In genomic region chr5:151141535-151141934, GRCh38 we compare ENCODE assay signal across 8 cellular contexts. TPM values are rescaled to one million over a fixed set of nuclear protein-coding genes. Genes with fewer than 3 reads are reported as not detected.
DNase-seq lines count a peak whose midpoint lies in the region; ATAC-seq and TF ChIP-seq lines count a peak whose summit lies in the region.

No MANE protein-coding gene starts in this region.

- H3K27ac ChIP-seq in MM.1S (ENCODE audit: low read length), result peak overlapping the region; percentile 86
- peak overlapping the region; percentile 49 for H3K27ac ChIP-seq in muscle layer of duodenum (ENCODE audit: low read length)

- H3K27me3 Mint-ChIP-seq in activated naive CD8-positive, alpha-beta T cell treated with anti-CD3 and anti-CD28 coated beads, Interleukin-2, amount 10 ng/mL, durations not matched to agents 7 days and 5 days, result no peaks in the 10 kb centered on the region

- H2AFZ ChIP-seq in MM.1S (ENCODE audit: low read length), result no peak overlapping the region

- POLR2A ChIA-PET in activated naive CD8-positive, alpha-beta T cell treated with anti-CD3 and anti-CD28 coated beads, Interleukin-2, amount 10 ng/mL, durations not matched to agents 7 days and 5 days (lab: Charles Lee), result interaction anchor here (0.7 to 4.7 kb wide), 9 partner anchors 10 to 111 kb away, joined by 3 to 36 read pairs (median 6); partner anchors contain the start of genes ANXA6 and GM2A

- H3K9me2 ChIP-seq in MM.1S (replicated peaks; ENCODE audit: insufficient read depth, low read length), result no peaks in the 10 kb centered on the region

- H3K36me3 ChIP-seq in MM.1S (replicated peaks; ENCODE audit: insufficient read depth, low read length) (peaks cover 16% of the 10 kb centered on the region), muscle layer of duodenum (ENCODE audit: control insufficient read depth in 1 of 2, insufficient read depth in 2 of 2, low read length in 2 of 2) (peaks cover 37 to 60% of the 10 kb centered on the region in 2 donors)

- H3K79me2 ChIP-seq in MM.1S (ENCODE audit: low read length), result peaks cover 100% of the 10 kb centered on the region

- no peaks in the 10 kb centered on the region for H4K20me1 ChIP-seq in MM.1S (ENCODE audit: insufficient read depth, low read length)

- peak overlapping the region; percentile 77 for H3K4me3 Mint-ChIP-seq in activated naive CD8-positive, alpha-beta T cell treated with anti-CD3 and anti-CD28 coated beads, Interleukin-2, amount 10 ng/mL, durations not matched to agents 7 days and 5 days

- peaks cover 88% of the 10 kb centered on the region for H3K4me1 ChIP-seq in MM.1S (ENCODE audit: low read length)
- peaks cover 12 to 50% of the 10 kb centered on the region in 2 donors for H3K4me1 ChIP-seq in muscle layer of duodenum (ENCODE audit: control insufficient read depth in 1 of 2, insufficient read depth in 2 of 2, low read length in 2 of 2)

- H3K4me2 ChIP-seq in MM.1S (ENCODE audit: low read depth, low read length), result peak overlapping the region; percentile 97

- no peaks in the 10 kb centered on the region for H3K27me3 ChIP-seq in MM.1S (replicated peaks; ENCODE audit: insufficient read depth, low read length)
- no peaks in the 10 kb centered on the region for H3K27me3 ChIP-seq in muscle layer of duodenum (ENCODE audit: low read depth, low read length)

- no peaks in the 10 kb centered on the region for H3K9me3 Mint-ChIP-seq in activated naive CD8-positive, alpha-beta T cell treated with anti-CD3 and anti-CD28 coated beads, Interleukin-2, amount 10 ng/mL, durations not matched to agents 7 days and 5 days

- H3K27ac Mint-ChIP-seq in activated naive CD8-positive, alpha-beta T cell treated with anti-CD3 and anti-CD28 coated beads, Interleukin-2, amount 10 ng/mL, durations not matched to agents 7 days and 5 days, result peak overlapping the region; percentile 84

- peaks cover 31% of the 10 kb centered on the region for H3F3A ChIP-seq in MM.1S (ENCODE audit: insufficient read depth, low read length)

- peak; percentile 49 for DNase-seq in ELF-1 (ENCODE audit: low read depth, low spot score)
- DNase-seq in MM.1S, result peak; percentile 97
- DNase-seq in activated naive CD8-positive, alpha-beta T cell treated with anti-CD3 and anti-CD28 coated beads, Interleukin-2, amount 10 ng/mL, durations not matched to agents 7 days and 5 days, result no peak
- DNase-seq in DMS114 treated with DMSO at 0.1 percent for 48 hours (lab: John Stamatoyannopoulos, UW; ENCODE audit: unreplicated experiment), result no peak
- DNase-seq in NCI-H446 treated with DMSO at 0.1 percent for 48 hours (lab: John Stamatoyannopoulos, UW), result no peak
- no peak for DNase-seq in anterior cingulate cortex (lab: John Stamatoyannopoulos, UW)

- H3K9me3 ChIP-seq in MM.1S (replicated peaks; ENCODE audit: insufficient read depth, low read length) (no peaks in the 10 kb centered on the region), muscle layer of duodenum (ENCODE audit: control insufficient read depth in 1 of 2, low read length in 2 of 2) (no peaks in the 10 kb centered on the region)

- no peak for TF ChIP-seq CTCF in MM.1S (IDR thresholded peaks at IDR 0.05; ENCODE audit: low read length)

- peak overlapping the region; percentile 75 for H3K4me3 ChIP-seq in MM.1S (ENCODE audit: low read length)
- peak overlapping the region in 1 of 2 donors; percentile 12 for H3K4me3 ChIP-seq in muscle layer of duodenum (ENCODE audit: low read depth in 1 of 2, low read length in 2 of 2)

- H3K36me3 Mint-ChIP-seq in activated naive CD8-positive, alpha-beta T cell treated with anti-CD3 and anti-CD28 coated beads, Interleukin-2, amount 10 ng/mL, durations not matched to agents 7 days and 5 days, result peaks cover 58% of the 10 kb centered on the region

- peak overlapping the region; percentile 93 for H3K9ac ChIP-seq in MM.1S (ENCODE audit: low read length)

- ATAC-seq in GM21576 (IDR thresholded peaks at IDR 0.05; ENCODE audit: unreplicated experiment), result peak; percentile 90
- ATAC-seq in activated naive CD8-positive, alpha-beta T cell treated with anti-CD3 and anti-CD28 coated beads, Interleukin-2, amount 10 ng/mL, durations not matched to agents 7 days and 5 days (ENCODE audit: low read depth), result peak; percentile 92

- peaks cover 83% of the 10 kb centered on the region for H3K4me1 Mint-ChIP-seq in activated naive CD8-positive, alpha-beta T cell treated with anti-CD3 and anti-CD28 coated beads, Interleukin-2, amount 10 ng/mL, durations not matched to agents 7 days and 5 days

RNA-seq across cellular contexts. Expression of gene ANXA6, which starts 16.0 kb away (rescaled TPM):
- 100 to 1,000 TPM; 518 to 538 TPM for total RNA-seq in activated naive CD8-positive, alpha-beta T cell treated with anti-CD3 and anti-CD28 coated beads, Interleukin-2, amount 10 ng/mL, durations not matched to agents 7 days and 5 days

Comparison
In these comparisons a context has a peak if more than half of its experiments do, and no peak if none do; other contexts are left out.
1. DNase-seq: peak in ELF-1 (single experiment) and MM.1S (single experiment); none in activated naive CD8-positive, alpha-beta T cell treated with anti-CD3 and anti-CD28 coated beads, Interleukin-2, amount 10 ng/mL, durations not matched to agents 7 days and 5 days (single experiment), DMS114 treated with DMSO at 0.1 percent for 48 hours (single experiment), NCI-H446 treated with DMSO at 0.1 percent for 48 hours (single experiment) and anterior cingulate cortex (0 of 58).